In the genomic region with DNA sequence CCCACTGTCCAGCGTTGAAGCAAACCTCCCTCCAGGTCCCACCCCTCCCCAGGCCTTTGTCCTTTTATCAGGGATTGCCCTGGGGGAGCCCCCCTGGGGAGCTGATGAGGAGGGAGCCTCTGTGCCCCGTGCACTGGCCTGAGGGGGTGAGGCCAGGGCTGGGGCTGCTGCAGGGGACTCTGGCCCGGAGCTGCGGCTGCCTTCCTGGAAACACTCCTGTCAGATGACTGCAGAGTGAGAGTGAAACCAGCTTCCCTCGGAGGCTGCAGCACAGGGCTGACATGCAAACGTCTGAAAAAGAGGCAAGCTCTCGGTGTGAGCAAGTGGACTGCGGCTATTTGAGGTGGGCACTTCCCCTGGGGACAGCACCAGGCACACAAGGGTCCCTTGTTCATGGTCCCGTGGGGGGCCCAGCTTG, we compare ENCODE assay signal across 8 cellular contexts. TPM values are rescaled to one million over a fixed set of nuclear protein-coding genes. Genes with fewer than 3 reads are reported as not detected.
DNase-seq lines count a peak whose midpoint lies in the region; ATAC-seq and TF ChIP-seq lines count a peak whose summit lies in the region.

No MANE protein-coding gene starts in this region.

- intact Hi-C loops in activated CD4-positive, alpha-beta T cell treated with anti-CD3 and anti-CD28 coated beads for 36 hours (cut with DNase I, micrococcal nuclease), result loop anchor here (1.0 to 10.0 kb wide), 10 partner anchors 15 to 957 kb away; a partner anchor contains a TSS
- intact Hi-C loops in posterior cingulate gyrus (cut with DNase I), result no loop called here

- peaks cover 25% of the 10 kb centered on the region for H3K4me1 ChIP-seq in ACC112 (ENCODE audit: control insufficient read depth, insufficient read depth, low read length, unreplicated experiment)

- peaks cover 44% of the 10 kb centered on the region for H3K4me1 Mint-ChIP-seq in activated CD4-positive, alpha-beta T cell treated with anti-CD3 and anti-CD28 coated beads for 36 hours
- no peaks in the 10 kb centered on the region for H3K4me1 Mint-ChIP-seq in endothelial cell (ENCODE audit: unreplicated experiment)

- ATAC-seq in GM21619 (IDR thresholded peaks at IDR 0.05; ENCODE audit: unreplicated experiment), result peak; percentile 33
- peak; percentile 29 for ATAC-seq in activated CD4-positive, alpha-beta T cell treated with anti-CD3 and anti-CD28 coated beads for 36 hours

- CTCF ChIA-PET in activated CD4-positive, alpha-beta T cell treated with anti-CD3 and anti-CD28 coated beads for 36 hours (lab: Charles Lee), result interaction anchor here (1.0 to 1.9 kb wide), 6 partner anchors 9 to 147 kb away, joined by 3 to 10 read pairs (median 4); a partner anchor contains a TSS

- no peak for TF ChIP-seq CTCF in fibroblast of the aortic adventitia (IDR thresholded peaks at IDR 0.05; ENCODE audit: insufficient read depth, low read length)
- no peak for TF ChIP-seq CTCF in endothelial cell (IDR thresholded peaks at IDR 0.05; ENCODE audit: unreplicated experiment)

- no peaks in the 10 kb centered on the region for H3K9me3 Mint-ChIP-seq in activated CD4-positive, alpha-beta T cell treated with anti-CD3 and anti-CD28 coated beads for 36 hours (ENCODE audit: low read depth)
- no peaks in the 10 kb centered on the region for H3K9me3 Mint-ChIP-seq in endothelial cell (ENCODE audit: unreplicated experiment)

- peaks cover 7% of the 10 kb centered on the region for H3K36me3 Mint-ChIP-seq in activated CD4-positive, alpha-beta T cell treated with anti-CD3 and anti-CD28 coated beads for 36 hours (ENCODE audit: low read depth)
- H3K36me3 Mint-ChIP-seq in endothelial cell (ENCODE audit: low read depth, unreplicated experiment), result no peaks in the 10 kb centered on the region

- H3K36me3 ChIP-seq in ACC112 (ENCODE audit: insufficient read depth, low read length), result no peaks in the 10 kb centered on the region

- H3K27ac ChIP-seq in ACC112 (ENCODE audit: low read depth, low read length), result peak overlapping the region; percentile 21; the same call in 1 of the 2 replicates

- H3K79me2 ChIP-seq in ACC112 (ENCODE audit: control insufficient read depth, insufficient read depth, low read length, unreplicated experiment), result peaks cover 2% of the 10 kb centered on the region

- peak overlapping the region; percentile 59 for H2AFZ ChIP-seq in ACC112 (ENCODE audit: low read length, unreplicated experiment)

- POLR2A ChIA-PET in activated CD4-positive, alpha-beta T cell treated with anti-CD3 and anti-CD28 coated beads for 36 hours (lab: Charles Lee), result no interaction called here

- H3K27me3 ChIP-seq in ACC112 (ENCODE audit: insufficient read depth, low read length), result no peaks in the 10 kb centered on the region

- H3K4me3 ChIP-seq in ACC112 (ENCODE audit: low read depth, low read length) (peak overlapping the region; percentile 69), fibroblast of the aortic adventitia (ENCODE audit: low read depth, low read length) (no peak overlapping the region)

- H3K4me3 Mint-ChIP-seq in activated CD4-positive, alpha-beta T cell treated with anti-CD3 and anti-CD28 coated beads for 36 hours, result peak overlapping the region; percentile 68
- no peak overlapping the region for H3K4me3 Mint-ChIP-seq in endothelial cell (ENCODE audit: unreplicated experiment)

- no peaks in the 10 kb centered on the region for H3K27me3 Mint-ChIP-seq in activated CD4-positive, alpha-beta T cell treated with anti-CD3 and anti-CD28 coated beads for 36 hours
- H3K27me3 Mint-ChIP-seq in endothelial cell (ENCODE audit: unreplicated experiment), result peaks cover 2% of the 10 kb centered on the region

- peak; percentile 84 for DNase-seq in activated CD4-positive, alpha-beta T cell treated with anti-CD3 and anti-CD28 coated beads for 36 hours
- DNase-seq in fibroblast of the aortic adventitia (ENCODE audit: low read depth), result peak; percentile 56
- DNase-seq in stimulated activated CD4-positive, alpha-beta T cell treated with anti-CD3 and anti-CD28 coated beads, TNF-alpha, amount 100 ng/mL, for 4 hours (ENCODE audit: low read depth in 3 of 3), result peak in 2 of 3 experiments; percentile 32 to 47
- DNase-seq in endothelial cell (ENCODE audit: low spot score), result no peak
- no peak for DNase-seq in SW480 (ENCODE audit: low spot score)
- no peak for DNase-seq in posterior cingulate gyrus

- peak overlapping the region; percentile 91 for H3K27ac Mint-ChIP-seq in activated CD4-positive, alpha-beta T cell treated with anti-CD3 and anti-CD28 coated beads for 36 hours
- no peak overlapping the region for H3K27ac Mint-ChIP-seq in endothelial cell (ENCODE audit: unreplicated experiment)

RNA-seq across cellular contexts. Expression of a gene that starts 4.6 kb away (rescaled TPM):
- 10 to 100 TPM; 37.4 to 46.2 TPM for total RNA-seq in activated CD4-positive, alpha-beta T cell treated with anti-CD3 and anti-CD28 coated beads for 36 hours
- total RNA-seq in fibroblast of the aortic adventitia (ENCODE audit: low replicate concordance), result 5.6 and 7.9 TPM in 2 replicates
- 21.7 TPM for total RNA-seq in endothelial cell (ENCODE audit: unreplicated experiment)

RNA-seq across cellular contexts. Expression of a gene that starts 15.6 kb away (rescaled TPM):
- 100 to 1,000 TPM; 282 to 320 TPM for total RNA-seq in activated CD4-positive, alpha-beta T cell treated with anti-CD3 and anti-CD28 coated beads for 36 hours
- total RNA-seq in fibroblast of the aortic adventitia (ENCODE audit: low replicate concordance), result 83.0 and 248 TPM in 2 replicates
- total RNA-seq in endothelial cell (ENCODE audit: unreplicated experiment), result 286 TPM

RNA-seq across cellular contexts. Expression of a gene that starts 29.6 kb away (rescaled TPM):
- total RNA-seq in activated CD4-positive, alpha-beta T cell treated with anti-CD3 and anti-CD28 coated beads for 36 hours, result 10 to 100 TPM; 16.6 to 17.5 TPM
- total RNA-seq in fibroblast of the aortic adventitia (ENCODE audit: low replicate concordance), result 0.81 TPM in 1 of 2 replicates, not detected in the other
- 10.0 TPM for total RNA-seq in endothelial cell (ENCODE audit: unreplicated experiment)

RNA-seq across cellular contexts. Expression of a gene that starts 32.5 kb away (rescaled TPM):
- 10 to 100 TPM; 94.5 to 98.9 TPM for total RNA-seq in activated CD4-positive, alpha-beta T cell treated with anti-CD3 and anti-CD28 coated beads for 36 hours
- total RNA-seq in fibroblast of the aortic adventitia (ENCODE audit: low replicate concordance), result 28.7 and 83.2 TPM in 2 replicates
- total RNA-seq in endothelial cell (ENCODE audit: unreplicated experiment), result 134 TPM

RNA-seq across cellular contexts. Expression of a gene that starts 39.4 kb away (rescaled TPM):
- 1 to 10 TPM; 4.3 to 4.8 TPM for total RNA-seq in activated CD4-positive, alpha-beta T cell treated with anti-CD3 and anti-CD28 coated beads for 36 hours
- total RNA-seq in fibroblast of the aortic adventitia (ENCODE audit: low replicate concordance) (1.1 and 1.3 TPM in 2 replicates), endothelial cell (ENCODE audit: unreplicated experiment) (0.80 TPM)

Comparison
In these comparisons a context has a peak if more than half of its experiments do, and no peak if none do; other contexts are left out.
1. DNase-seq: peak in activated CD4-positive, alpha-beta T cell treated with anti-CD3 and anti-CD28 coated beads for 36 hours (single experiment), fibroblast of the aortic adventitia (single experiment) and stimulated activated CD4-positive, alpha-beta T cell treated with anti-CD3 and anti-CD28 coated beads, TNF-alpha, amount 100 ng/mL, for 4 hours (2 of 3); none in endothelial cell (single experiment), SW480 (single experiment) and posterior cingulate gyrus (0 of 10).